ENCODE assay signal across 11 cellular contexts in genomic region chr2:42096869-42097591, GRCh38. TPM values are rescaled to one million over a fixed set of nuclear protein-coding genes. Genes with fewer than 3 reads are reported as not detected.
DNase-seq lines count a peak whose midpoint lies in the region; ATAC-seq and TF ChIP-seq lines count a peak whose summit lies in the region.
"Had no signal": no experiment of that assay in that cellular context is flagged by ENCODE, and none has a peak within 500 bp of the region (broad histone marks: within the 10 kb centered on the region; RNA-seq: fewer than 3 reads in every experiment).

No MANE protein-coding gene starts in this region.

- no peak for DNase-seq in lower lobe of right lung
- no peak for DNase-seq in GM19238 (ENCODE audit: insufficient read length, low spot score)
- DNase-seq in neuronal stem cell (ENCODE audit: low spot score) = no peak
- no peak for DNase-seq in gastrocnemius medialis
- no peak for DNase-seq in GM03348 (ENCODE audit: low spot score)
- DNase-seq: activated T-cell treated with anti-CD3 and anti-CD28 coated beads, Interleukin-2, amount 50 U/mL, for 1 hour had no signal

- no peak overlapping the region for H3K18ac ChIP-seq in neuronal stem cell (ENCODE audit: low read length)

- H2BK15ac ChIP-seq in neuronal stem cell (ENCODE audit: low read length) = no peak overlapping the region

- H2BK12ac ChIP-seq in neuronal stem cell (ENCODE audit: low read length) = no peak overlapping the region

- H3K36me3 ChIP-seq in lower lobe of right lung (no peaks in the 10 kb centered on the region), neuronal stem cell (replicated peaks in 1 of 2; ENCODE audit: control insufficient read depth in 2 of 2, insufficient read depth in 2 of 2, low read length in 2 of 2) (no peaks in the 10 kb centered on the region), gastrocnemius medialis (no peaks in the 10 kb centered on the region)

- no peak overlapping the region for H3K14ac ChIP-seq in neuronal stem cell (ENCODE audit: low read length)

- ATAC-seq in GM18511 (IDR thresholded peaks at IDR 0.05; ENCODE audit: unreplicated experiment) = peak; percentile 61
- ATAC-seq in GM21529 (IDR thresholded peaks at IDR 0.05; ENCODE audit: unreplicated experiment) = peak; percentile 38
- ATAC-seq in HG03520 (IDR thresholded peaks at IDR 0.05; ENCODE audit: unreplicated experiment) = peak; percentile 54
- no peak for ATAC-seq in lower lobe of right lung
- no peak for ATAC-seq in gastrocnemius medialis

- no peak overlapping the region for H2BK5ac ChIP-seq in neuronal stem cell (ENCODE audit: low read length)

- H2AFZ ChIP-seq in neuronal stem cell (ENCODE audit: low read length) = no peak overlapping the region

- H3K4me3 ChIP-seq in lower lobe of right lung = peak overlapping the region; percentile 3
- no peak overlapping the region for H3K4me3 ChIP-seq in neuronal stem cell (ENCODE audit: low read length in 2 of 2)
- no peak overlapping the region for H3K4me3 ChIP-seq in gastrocnemius medialis

- in situ Hi-C loops in gastrocnemius medialis (cut with MboI; ENCODE audit: low sequenced_read_pairs in 4 of 4) = loop anchor here (5.0 to 10.0 kb wide), 7 partner anchors 88 to 268 kb away; partner anchors contain the start of gene COX7A2L (in 2 of the 4)

- no peak overlapping the region for H4K91ac ChIP-seq in neuronal stem cell (ENCODE audit: low read depth, low read length, poor library complexity)

- no peak overlapping the region for H3K4ac ChIP-seq in neuronal stem cell (ENCODE audit: low read length)

- TF ChIP-seq POLR2A in gastrocnemius medialis (IDR thresholded peaks at IDR 0.05) = no peak

- peaks cover 2% of the 10 kb centered on the region for H3K79me1 ChIP-seq in neuronal stem cell (ENCODE audit: low read depth, low read length)

- no peak overlapping the region for H3K4me2 ChIP-seq in neuronal stem cell (ENCODE audit: insufficient read depth, low read length, poor library complexity, severe bottlenecking)
- H3K4me2 ChIP-seq: KMS-11 had no signal

- intact Hi-C loops in lower lobe of right lung (cut with DNase I) (loop anchor here (5.0 kb wide), 1 partner anchor 140 kb away; no protein-coding TSS in a partner anchor), gastrocnemius medialis (cut with DNase I; ENCODE audit: low total_unique reads) (loop anchor here (1.0 to 5.0 kb wide), 3 partner anchors 141 to 264 kb away; partner anchors contain the start of gene COX7A2L)

- H2BK120ac ChIP-seq in neuronal stem cell (ENCODE audit: low read depth, low read length) = no peak overlapping the region

- no peak overlapping the region for H2AK5ac ChIP-seq in neuronal stem cell (ENCODE audit: low read depth, low read length)

- H3K4me1 ChIP-seq in lower lobe of right lung = peaks cover 58% of the 10 kb centered on the region
- H3K4me1 ChIP-seq in neuronal stem cell (ENCODE audit: control insufficient read depth in 2 of 2, insufficient read depth in 1 of 2, low read depth in 1 of 2, low read length in 2 of 2) = peaks cover 6% of the 10 kb centered on the region in 2 donors
- peaks cover 2 to 3% of the 10 kb centered on the region in 2 donors for H3K4me1 ChIP-seq in gastrocnemius medialis

- H3K9me3 ChIP-seq in lower lobe of right lung (peaks cover 6% of the 10 kb centered on the region), neuronal stem cell (replicated peaks in 1 of 2; ENCODE audit: control insufficient read depth in 2 of 2, insufficient read depth in 1 of 2, low read depth in 1 of 2, low read length in 2 of 2) (peaks cover 7 to 12% of the 10 kb centered on the region in 2 donors), gastrocnemius medialis (no peaks in the 10 kb centered on the region)

- no peak overlapping the region for H3K9ac ChIP-seq in neuronal stem cell (ENCODE audit: low read depth, low read length, poor library complexity)
- H3K9ac ChIP-seq: KMS-11 had no signal

- no peak overlapping the region for H3K23ac ChIP-seq in neuronal stem cell (ENCODE audit: low read depth, low read length, poor library complexity)

- H3K27ac ChIP-seq in lower lobe of right lung = peak overlapping the region; percentile 81
- H3K27ac ChIP-seq in neuronal stem cell (replicated peaks; ENCODE audit: low read length) = no peak overlapping the region
- H3K27ac ChIP-seq in gastrocnemius medialis = no peak overlapping the region
- H3K27ac ChIP-seq: KMS-11 had no signal

- H3K27me3 ChIP-seq in lower lobe of right lung (ENCODE audit: low read depth) = no peaks in the 10 kb centered on the region
- peaks cover 0 to 3% (median 0%) of the 10 kb centered on the region in 3 experiments for H3K27me3 ChIP-seq in neuronal stem cell (ENCODE audit: control insufficient read depth in 3 of 3, insufficient read depth in 3 of 3, low read depth in 1 of 3, low read length in 3 of 3)
- H3K27me3 ChIP-seq in gastrocnemius medialis = no peaks in the 10 kb centered on the region

- no CpG with 5 or more reads among the region's 10 CpGs for WGBS in neuronal stem cell (ENCODE audit: extremely low coverage in 2 of 2, insufficient read length in 2 of 2, insufficient replicate concordance in 1 of 2), 2 donors

- H4K8ac ChIP-seq in neuronal stem cell (ENCODE audit: low read depth, low read length) = no peak overlapping the region

- TF ChIP-seq CTCF in lower lobe of right lung (IDR thresholded peaks at IDR 0.05) = no peak
- no peak for TF ChIP-seq CTCF in gastrocnemius medialis (IDR thresholded peaks at IDR 0.05 in 4 of 5, conservative IDR thresholded peaks at IDR 0.05 in 1 of 5)

RNA-seq across cellular contexts. Expression of gene PKDCC, which starts 49.2 kb away (rescaled TPM):
- 65.8 TPM for total RNA-seq in lower lobe of right lung
- polyA plus RNA-seq in neuronal stem cell (2013, experiment 1 of 2) = 93.5 TPM
- 92.5 TPM for polyA plus RNA-seq in neuronal stem cell (2013, experiment 2 of 2)
- total RNA-seq in gastrocnemius medialis = 100 to 1,000 TPM; 152 to 246 (median 186) TPM
- total RNA-seq: mononuclear cell had no signal

Comparison
In these comparisons a context has a peak if more than half of its experiments do, and no peak if none do; other contexts are left out.
1. ATAC-seq: peak in GM18511 (single experiment), GM21529 (single experiment) and HG03520 (single experiment); none in lower lobe of right lung (0 of 2) and gastrocnemius medialis (0 of 2).